7 cellular contexts compared by ENCODE assay signal in genomic region chr20:4082406-4083102, GRCh38.
DNase-seq lines count a peak whose midpoint lies in the region; ATAC-seq and TF ChIP-seq lines count a peak whose summit lies in the region.

No MANE protein-coding gene starts in this region.

- H3K36me3 Mint-ChIP-seq in activated CD8-positive, alpha-beta memory T cell treated with anti-CD3 and anti-CD28 coated beads, Interleukin-2, amount 10 ng/mL, durations not matched to agents 7 days and 5 days: peaks cover 10% of the 10 kb centered on the region

- H3K27ac Mint-ChIP-seq in activated CD8-positive, alpha-beta memory T cell treated with anti-CD3 and anti-CD28 coated beads, Interleukin-2, amount 10 ng/mL, durations not matched to agents 7 days and 5 days: peak overlapping the region; percentile 93

- H3K4me3 Mint-ChIP-seq in activated CD8-positive, alpha-beta memory T cell treated with anti-CD3 and anti-CD28 coated beads, Interleukin-2, amount 10 ng/mL, durations not matched to agents 7 days and 5 days: peak overlapping the region; percentile 38

- H3K27me3 ChIP-seq in foreskin keratinocyte: no peaks in the 10 kb centered on the region
- H3K27me3 ChIP-seq in sigmoid colon: no peaks in the 10 kb centered on the region

- TF ChIP-seq CTCF in NB4 (IDR thresholded peaks at IDR 0.05; ENCODE audit: low read depth, low read length) (no peak), foreskin keratinocyte (conservative IDR thresholded peaks at IDR 0.05) (no peak), sigmoid colon (IDR thresholded peaks at IDR 0.05) (no peak)

- WGBS in sigmoid colon, 2 donors: 22 to 52% methylated on average over 6 of the region's 8 CpGs

- TF ChIP-seq POLR2A in NB4 (IDR thresholded peaks at IDR 0.05; ENCODE audit: extremely low read depth, insufficient read length) (no peak), sigmoid colon (IDR thresholded peaks at IDR 0.05) (no peak)

- peaks cover 7% of the 10 kb centered on the region for H3K27me3 Mint-ChIP-seq in activated CD8-positive, alpha-beta memory T cell treated with anti-CD3 and anti-CD28 coated beads, Interleukin-2, amount 10 ng/mL, durations not matched to agents 7 days and 5 days

- no peaks in the 10 kb centered on the region for H3K9me3 ChIP-seq in sigmoid colon

- ATAC-seq in GM21423 (IDR thresholded peaks at IDR 0.05; ENCODE audit: unreplicated experiment) (peak; percentile 68), foreskin keratinocyte (peak; percentile 25)
- ATAC-seq in activated CD8-positive, alpha-beta memory T cell treated with anti-CD3 and anti-CD28 coated beads, Interleukin-2, amount 10 ng/mL, durations not matched to agents 7 days and 5 days: peak; percentile 78

- DNase-seq in NB4 (ENCODE audit: low read depth) (peak; percentile 98), foreskin keratinocyte (peak in 1 of 2 donors; percentile 50), sigmoid colon (peak; percentile 84), DMS53 (lab: John Stamatoyannopoulos, UW) (no peak), cerebellum (ENCODE audit: low spot score) (no peak)
- peak; percentile 82 for DNase-seq in activated CD8-positive, alpha-beta memory T cell treated with anti-CD3 and anti-CD28 coated beads, Interleukin-2, amount 10 ng/mL, durations not matched to agents 7 days and 5 days

- intact Hi-C loops in sigmoid colon (cut with DNase I): loop anchor here (10.0 kb wide), 3 partner anchors 148 to 328 kb away; partner anchors contain the start of gene MAVS

- TF ChIP-seq EP300 in sigmoid colon (IDR thresholded peaks at IDR 0.05): no peak

- H3K4me1 ChIP-seq in foreskin keratinocyte (peaks cover 7% of the 10 kb centered on the region), sigmoid colon (peaks cover 0 to 16% (median 13%) of the 10 kb centered on the region in 4 donors)

- peaks cover 47% of the 10 kb centered on the region for H3K4me1 Mint-ChIP-seq in activated CD8-positive, alpha-beta memory T cell treated with anti-CD3 and anti-CD28 coated beads, Interleukin-2, amount 10 ng/mL, durations not matched to agents 7 days and 5 days

- H3K27ac ChIP-seq in foreskin keratinocyte: peak overlapping the region; percentile 57
- peak overlapping the region in 1 of 4 donors; percentile 56 for H3K27ac ChIP-seq in sigmoid colon

- CTCF ChIA-PET in activated CD8-positive, alpha-beta memory T cell treated with anti-CD3 and anti-CD28 coated beads, Interleukin-2, amount 10 ng/mL, durations not matched to agents 7 days and 5 days (lab: Charles Lee): interaction anchor here (0.7 to 4.8 kb wide), 6 partner anchors 10 to 330 kb away, joined by 3 to 44 read pairs (median 3); partner anchors contain the start of gene RNF24

- peak overlapping the region; percentile 39 for H3K4me3 ChIP-seq in NB4 (ENCODE audit: low read depth, low read length)
- no peak overlapping the region for H3K4me3 ChIP-seq in sigmoid colon

- H3K9me3 Mint-ChIP-seq in activated CD8-positive, alpha-beta memory T cell treated with anti-CD3 and anti-CD28 coated beads, Interleukin-2, amount 10 ng/mL, durations not matched to agents 7 days and 5 days (ENCODE audit: low read depth): peaks cover 4% of the 10 kb centered on the region

- H3K36me3 ChIP-seq in sigmoid colon: no peaks in the 10 kb centered on the region

Comparison
In these comparisons a context has a peak if more than half of its experiments do, and no peak if none do; other contexts are left out.
1. ATAC-seq: peak in every context shown above with its lines; median percentile 78 in activated CD8-positive, alpha-beta memory T cell treated with anti-CD3 and anti-CD28 coated beads, Interleukin-2, amount 10 ng/mL, durations not matched to agents 7 days and 5 days; 68 in GM21423; 25 in foreskin keratinocyte.
2. DNase-seq: peak in NB4 (single experiment), activated CD8-positive, alpha-beta memory T cell treated with anti-CD3 and anti-CD28 coated beads, Interleukin-2, amount 10 ng/mL, durations not matched to agents 7 days and 5 days (single experiment) and sigmoid colon (single experiment); none in DMS53 (single experiment) and cerebellum (single experiment).